In genomic region chr3:192906940-192907339, GRCh38 we compare ENCODE assay signal across 14 cellular contexts. TPM values are rescaled to one million over a fixed set of nuclear protein-coding genes. Genes with fewer than 3 reads are reported as not detected.
DNase-seq lines count a peak whose midpoint lies in the region; ATAC-seq and TF ChIP-seq lines count a peak whose summit lies in the region.
"Had no signal": no experiment of that assay in that cellular context is flagged by ENCODE, and none has a peak within 500 bp of the region (broad histone marks: within the 10 kb centered on the region; RNA-seq: fewer than 3 reads in every experiment).

No MANE protein-coding gene starts in this region.

- ATAC-seq in activated naive CD8-positive, alpha-beta T cell treated with anti-CD3 and anti-CD28 coated beads, Interleukin-2, amount 10 ng/mL, durations not matched to agents 7 days and 5 days (ENCODE audit: low read depth) = peak; percentile 71
- ATAC-seq in activated T-helper 17 cell treated with anti-CD3 and anti-CD28 coated beads, Interleukin-2, amount 50 U/mL, for 72 hours (replicated peaks) = peak; percentile 94
- ATAC-seq in stimulated activated naive CD8-positive, alpha-beta T cell treated with anti-CD3 and anti-CD28 coated beads, Interleukin-15, amount 100 ng/mL, for 72 hours = peak; percentile 31
- ATAC-seq: heart left ventricle, left lobe of liver, natural killer cell had no signal

- H3K27me3 Mint-ChIP-seq in activated naive CD8-positive, alpha-beta T cell treated with anti-CD3 and anti-CD28 coated beads, Interleukin-2, amount 10 ng/mL, durations not matched to agents 7 days and 5 days = peaks cover 2% of the 10 kb centered on the region
- H3K27me3 Mint-ChIP-seq in activated naive CD8-positive, alpha-beta T cell treated with anti-CD3 and anti-CD28 coated beads for 36 hours = peaks cover 6% of the 10 kb centered on the region
- H3K27me3 Mint-ChIP-seq in activated T-helper 17 cell treated with anti-CD3 and anti-CD28 coated beads, Interleukin-2, amount 50 U/mL, for 72 hours = no peaks in the 10 kb centered on the region
- peaks cover 27% of the 10 kb centered on the region for H3K27me3 Mint-ChIP-seq in stimulated activated naive CD8-positive, alpha-beta T cell treated with anti-CD3 and anti-CD28 coated beads, Interleukin-15, amount 100 ng/mL, for 72 hours
- peaks cover 0 to 5% (median 0%) of the 10 kb centered on the region in 3 donors for H3K27me3 Mint-ChIP-seq in immature natural killer cell (ENCODE audit: low read depth in 3 of 3)

- peaks cover 17% of the 10 kb centered on the region for H3K4me1 Mint-ChIP-seq in activated naive CD8-positive, alpha-beta T cell treated with anti-CD3 and anti-CD28 coated beads, Interleukin-2, amount 10 ng/mL, durations not matched to agents 7 days and 5 days
- peaks cover 14% of the 10 kb centered on the region for H3K4me1 Mint-ChIP-seq in activated naive CD8-positive, alpha-beta T cell treated with anti-CD3 and anti-CD28 coated beads for 36 hours
- peaks cover 15% of the 10 kb centered on the region for H3K4me1 Mint-ChIP-seq in activated T-helper 17 cell treated with anti-CD3 and anti-CD28 coated beads, Interleukin-2, amount 50 U/mL, for 72 hours
- peaks cover 25% of the 10 kb centered on the region for H3K4me1 Mint-ChIP-seq in stimulated activated naive CD8-positive, alpha-beta T cell treated with anti-CD3 and anti-CD28 coated beads, Interleukin-15, amount 100 ng/mL, for 72 hours
- no peaks in the 10 kb centered on the region for H3K4me1 Mint-ChIP-seq in immature natural killer cell
- H3K4me1 Mint-ChIP-seq: activated B cell treated with CpG ODN at 0.5 μM for 24 hours, natural killer cell had no signal

- H3K4me3 Mint-ChIP-seq in activated naive CD8-positive, alpha-beta T cell treated with anti-CD3 and anti-CD28 coated beads, Interleukin-2, amount 10 ng/mL, durations not matched to agents 7 days and 5 days = no peak overlapping the region
- no peak overlapping the region for H3K4me3 Mint-ChIP-seq in activated naive CD8-positive, alpha-beta T cell treated with anti-CD3 and anti-CD28 coated beads for 36 hours
- peak overlapping the region; percentile 62 for H3K4me3 Mint-ChIP-seq in activated T-helper 17 cell treated with anti-CD3 and anti-CD28 coated beads, Interleukin-2, amount 50 U/mL, for 72 hours
- H3K4me3 Mint-ChIP-seq in stimulated activated naive CD8-positive, alpha-beta T cell treated with anti-CD3 and anti-CD28 coated beads, Interleukin-15, amount 100 ng/mL, for 72 hours = no peak overlapping the region
- H3K4me3 Mint-ChIP-seq in immature natural killer cell = no peak overlapping the region
- H3K4me3 Mint-ChIP-seq: activated B cell treated with CpG ODN at 0.5 μM for 24 hours, natural killer cell had no signal

- H3K27ac ChIP-seq in osteoblast (ENCODE audit: low read depth, low read length) = no peak overlapping the region
- H3K27ac ChIP-seq: heart left ventricle had no signal

- peak overlapping the region; percentile 62 for H3K27ac Mint-ChIP-seq in activated naive CD8-positive, alpha-beta T cell treated with anti-CD3 and anti-CD28 coated beads, Interleukin-2, amount 10 ng/mL, durations not matched to agents 7 days and 5 days
- no peak overlapping the region for H3K27ac Mint-ChIP-seq in activated naive CD8-positive, alpha-beta T cell treated with anti-CD3 and anti-CD28 coated beads for 36 hours
- H3K27ac Mint-ChIP-seq in activated T-helper 17 cell treated with anti-CD3 and anti-CD28 coated beads, Interleukin-2, amount 50 U/mL, for 72 hours = peak overlapping the region; percentile 90
- H3K27ac Mint-ChIP-seq in stimulated activated naive CD8-positive, alpha-beta T cell treated with anti-CD3 and anti-CD28 coated beads, Interleukin-15, amount 100 ng/mL, for 72 hours = no peak overlapping the region
- H3K27ac Mint-ChIP-seq in immature natural killer cell = no peak overlapping the region
- H3K27ac Mint-ChIP-seq: activated B cell treated with CpG ODN at 0.5 μM for 24 hours, natural killer cell had no signal

- POLR2A ChIA-PET in activated naive CD8-positive, alpha-beta T cell treated with anti-CD3 and anti-CD28 coated beads, Interleukin-2, amount 10 ng/mL, durations not matched to agents 7 days and 5 days (lab: Charles Lee) = interaction anchor here (1.2 kb wide), 1 partner anchor 11 kb away, joined by 3 read pairs; the partner anchor contains the start of gene MB21D2

- H3K36me3 ChIP-seq in osteoblast (ENCODE audit: insufficient read depth, low read length) = peaks cover 3% of the 10 kb centered on the region
- H3K36me3 ChIP-seq: heart left ventricle had no signal

- H3K4me2 ChIP-seq in osteoblast (ENCODE audit: insufficient read depth, low read length) = no peak overlapping the region

- no peaks in the 10 kb centered on the region for H3K27me3 ChIP-seq in osteoblast (ENCODE audit: insufficient read depth, low read length)
- H3K27me3 ChIP-seq: heart left ventricle had no signal

- H3K9me3 Mint-ChIP-seq in activated naive CD8-positive, alpha-beta T cell treated with anti-CD3 and anti-CD28 coated beads, Interleukin-2, amount 10 ng/mL, durations not matched to agents 7 days and 5 days = peaks cover 4% of the 10 kb centered on the region
- H3K9me3 Mint-ChIP-seq in activated naive CD8-positive, alpha-beta T cell treated with anti-CD3 and anti-CD28 coated beads for 36 hours = peaks cover 1% of the 10 kb centered on the region
- peaks cover 6% of the 10 kb centered on the region for H3K9me3 Mint-ChIP-seq in activated T-helper 17 cell treated with anti-CD3 and anti-CD28 coated beads, Interleukin-2, amount 50 U/mL, for 72 hours
- H3K9me3 Mint-ChIP-seq in stimulated activated naive CD8-positive, alpha-beta T cell treated with anti-CD3 and anti-CD28 coated beads, Interleukin-15, amount 100 ng/mL, for 72 hours = no peaks in the 10 kb centered on the region
- peaks cover 0 to 11% (median 3%) of the 10 kb centered on the region in 6 donors for H3K9me3 Mint-ChIP-seq in immature natural killer cell
- H3K9me3 Mint-ChIP-seq: natural killer cell had no signal

- H3K4me1 ChIP-seq in osteoblast (ENCODE audit: insufficient read depth, low read length) = peaks cover 7% of the 10 kb centered on the region

- TF ChIP-seq CTCF in osteoblast (IDR thresholded peaks at IDR 0.05; ENCODE audit: extremely low read depth, low read depth, low read length) = no peak

- no peak for DNase-seq in activated naive CD8-positive, alpha-beta T cell treated with anti-CD3 and anti-CD28 coated beads, Interleukin-2, amount 10 ng/mL, durations not matched to agents 7 days and 5 days
- no peak for DNase-seq in activated naive CD8-positive, alpha-beta T cell treated with anti-CD3 and anti-CD28 coated beads for 36 hours
- DNase-seq in NCI-H345 treated with DMSO at 0.1 percent for 48 hours (lab: John Stamatoyannopoulos, UW; ENCODE audit: unreplicated experiment) (peak; percentile 81), immature natural killer cell (no peak), pons (ENCODE audit: low spot score) (no peak), osteoblast (ENCODE audit: insufficient read length, low spot score, missing footprints) (no peak)
- no peak for DNase-seq in stimulated activated naive CD8-positive, alpha-beta T cell treated with anti-CD3 and anti-CD28 coated beads, Interleukin-15, amount 100 ng/mL, for 72 hours
- DNase-seq: activated B cell treated with CpG ODN at 0.5 μM for 24 hours, H7, heart left ventricle, natural killer cell, NCI-H526 had no signal

- H2AFZ ChIP-seq in osteoblast (ENCODE audit: low read length) = no peak overlapping the region

- H3K79me2 ChIP-seq in osteoblast (ENCODE audit: insufficient read depth, low read length) = peaks cover 57% of the 10 kb centered on the region

- H3K4me3 ChIP-seq in osteoblast (ENCODE audit: insufficient read depth, low read length) = no peak overlapping the region
- H3K4me3 ChIP-seq: heart left ventricle had no signal

- H4K20me1 ChIP-seq in osteoblast (ENCODE audit: insufficient read depth, low read length) = peaks cover 4% of the 10 kb centered on the region

- H3K36me3 Mint-ChIP-seq in activated naive CD8-positive, alpha-beta T cell treated with anti-CD3 and anti-CD28 coated beads, Interleukin-2, amount 10 ng/mL, durations not matched to agents 7 days and 5 days = peaks cover 13% of the 10 kb centered on the region
- peaks cover 7% of the 10 kb centered on the region for H3K36me3 Mint-ChIP-seq in activated naive CD8-positive, alpha-beta T cell treated with anti-CD3 and anti-CD28 coated beads for 36 hours
- peaks cover 15% of the 10 kb centered on the region for H3K36me3 Mint-ChIP-seq in activated T-helper 17 cell treated with anti-CD3 and anti-CD28 coated beads, Interleukin-2, amount 50 U/mL, for 72 hours (ENCODE audit: low read depth)
- no peaks in the 10 kb centered on the region for H3K36me3 Mint-ChIP-seq in immature natural killer cell
- H3K36me3 Mint-ChIP-seq: natural killer cell had no signal

- no peaks in the 10 kb centered on the region for H3K9me3 ChIP-seq in osteoblast (ENCODE audit: low read depth, low read length)

RNA-seq across cellular contexts. Expression of gene MB21D2, which starts 10.7 kb away (rescaled TPM):
- 1 to 10 TPM; 4.3 to 5.3 TPM for total RNA-seq in activated naive CD8-positive, alpha-beta T cell treated with anti-CD3 and anti-CD28 coated beads, Interleukin-2, amount 10 ng/mL, durations not matched to agents 7 days and 5 days
- 1 to 10 TPM; 6.4 to 6.6 TPM for total RNA-seq in activated naive CD8-positive, alpha-beta T cell treated with anti-CD3 and anti-CD28 coated beads for 36 hours
- total RNA-seq in activated T-helper 17 cell treated with anti-CD3 and anti-CD28 coated beads, Interleukin-2, amount 50 U/mL, for 72 hours = 10 to 100 TPM; 13.4 to 13.9 TPM
- under 1 TPM in 2 of 3 donors, not detected in 1; 0.07 to 0.53 TPM for polyA plus RNA-seq in immature natural killer cell
- 4.7 and 6.5 TPM in 2 replicates for total RNA-seq in osteoblast

Comparison
In these comparisons a context has a peak if more than half of its experiments do, and no peak if none do; other contexts are left out.
1. H3K27ac Mint-ChIP-seq: peak in activated naive CD8-positive, alpha-beta T cell treated with anti-CD3 and anti-CD28 coated beads, Interleukin-2, amount 10 ng/mL, durations not matched to agents 7 days and 5 days (single experiment) and activated T-helper 17 cell treated with anti-CD3 and anti-CD28 coated beads, Interleukin-2, amount 50 U/mL, for 72 hours (single experiment); none in activated naive CD8-positive, alpha-beta T cell treated with anti-CD3 and anti-CD28 coated beads for 36 hours (single experiment), stimulated activated naive CD8-positive, alpha-beta T cell treated with anti-CD3 and anti-CD28 coated beads, Interleukin-15, amount 100 ng/mL, for 72 hours (0 of 2) and immature natural killer cell (0 of 6).
2. ATAC-seq: peak in every context shown above with its lines; median percentile 94 in activated T-helper 17 cell treated with anti-CD3 and anti-CD28 coated beads, Interleukin-2, amount 50 U/mL, for 72 hours; 71 in activated naive CD8-positive, alpha-beta T cell treated with anti-CD3 and anti-CD28 coated beads, Interleukin-2, amount 10 ng/mL, durations not matched to agents 7 days and 5 days; 31 in stimulated activated naive CD8-positive, alpha-beta T cell treated with anti-CD3 and anti-CD28 coated beads, Interleukin-15, amount 100 ng/mL, for 72 hours.